Comparison of ENCODE assay signal across 9 cellular contexts in the genomic region with DNA sequence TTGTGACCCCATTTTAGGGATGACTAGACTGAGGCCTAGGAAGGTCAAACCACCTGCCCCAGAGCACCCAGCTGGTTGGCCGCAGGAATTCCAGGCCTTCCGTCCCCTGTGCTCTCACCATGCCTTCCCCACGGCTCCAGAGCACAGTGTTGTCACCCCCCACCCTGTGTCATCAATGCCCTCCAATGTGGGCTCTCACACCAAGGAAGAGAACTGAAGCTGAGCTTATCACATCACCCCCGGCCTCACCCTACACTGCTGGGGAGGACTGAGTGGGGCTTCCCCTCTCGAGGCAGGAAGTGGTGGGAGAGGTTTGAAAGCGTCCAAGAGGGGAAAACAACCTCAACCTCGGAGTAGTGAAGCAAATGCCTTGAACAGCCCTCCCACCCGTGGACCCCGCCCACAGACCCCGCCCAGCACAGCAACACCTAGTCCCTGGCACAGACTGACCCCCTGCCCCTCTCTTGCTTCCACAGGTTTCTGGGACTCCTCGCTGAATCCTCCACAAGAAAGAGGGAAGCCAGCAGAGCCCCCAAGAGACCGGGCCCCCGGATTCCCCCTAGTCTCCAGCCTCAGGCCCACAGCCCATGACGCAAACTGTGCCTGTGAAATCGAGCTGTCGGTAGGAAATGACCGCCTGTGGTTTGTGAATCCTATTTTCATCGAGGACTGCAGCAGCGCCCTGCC.
DNase-seq lines count a peak whose midpoint lies in the region; ATAC-seq and FAIRE-seq lines count a peak whose summit lies in the region.
"Had no signal": no experiment of that assay in that cellular context is flagged by ENCODE, and none has a peak within 500 bp of the region (broad histone marks: within the 10 kb centered on the region; RNA-seq: fewer than 3 reads in every experiment).

No MANE protein-coding gene starts in this region.

- H3K27me3 ChIP-seq in esophagus (ENCODE audit: control insufficient read depth in 1 of 2, insufficient read depth in 2 of 2, low read length in 2 of 2): no peaks in the 10 kb centered on the region
- H3K27me3 ChIP-seq: SJSA1 had no signal

- H3K36me3 ChIP-seq in esophagus (ENCODE audit: control insufficient read depth in 2 of 2, insufficient read depth in 2 of 2, low read length in 1 of 2): peaks cover 3 to 5% of the 10 kb centered on the region in 2 donors
- H3K36me3 ChIP-seq: SJSA1 had no signal

- 61 to 66% methylated on average over 19 of the region's 19 CpGs for WGBS in esophagus, 2 donors

- H3K27ac ChIP-seq in esophagus (ENCODE audit: low read depth in 2 of 2, low read length in 1 of 2): peak overlapping the region; percentile 65 to 77
- H3K27ac ChIP-seq: SJSA1 had no signal

- no peak overlapping the region for H3K4me3 ChIP-seq in esophagus (ENCODE audit: low read depth in 1 of 2, low read length in 2 of 2)
- H3K4me3 ChIP-seq: SJSA1 had no signal

- ATAC-seq in HG03196 (IDR thresholded peaks at IDR 0.05; ENCODE audit: unreplicated experiment): peak; percentile 65

- peaks cover 9 to 18% of the 10 kb centered on the region in 2 donors for H3K4me1 ChIP-seq in esophagus (ENCODE audit: control insufficient read depth in 2 of 2, insufficient read depth in 2 of 2, low read length in 1 of 2)

- DNase-seq in GM19239 (ENCODE audit: insufficient read length, low spot score) (peak; percentile 73), NCI-H146 treated with DMSO at 0.1 percent for 48 hours (lab: John Stamatoyannopoulos, UW; ENCODE audit: unreplicated experiment) (no peak), AG20443 (ENCODE audit: low spot score) (no peak), HPDE6-E6E7 (ENCODE audit: extremely low spot score) (no peak)
- peak; percentile 87 for DNase-seq in activated CD4-positive, alpha-beta T cell treated with anti-CD3 and anti-CD28 coated beads for 48 hours
- DNase-seq in stimulated activated CD4-positive, alpha-beta T cell treated with anti-CD3 and anti-CD28 coated beads, Interleukin-2, amount 100 ng/mL, for 4 hours (ENCODE audit: low read depth): peak; percentile 73

- no peaks in the 10 kb centered on the region for H3K9me3 ChIP-seq in esophagus (ENCODE audit: control insufficient read depth in 2 of 2, insufficient read depth in 1 of 2, low read depth in 1 of 2, low read length in 1 of 2)
- H3K9me3 ChIP-seq: SJSA1 had no signal

- FAIRE-seq in GM19239 (lab: Jason Lieb, UNC): peak; percentile 100

Comparison
In these comparisons a context has a peak if more than half of its experiments do, and no peak if none do; other contexts are left out.
1. DNase-seq: peak in GM19239 (single experiment), activated CD4-positive, alpha-beta T cell treated with anti-CD3 and anti-CD28 coated beads for 48 hours (single experiment) and stimulated activated CD4-positive, alpha-beta T cell treated with anti-CD3 and anti-CD28 coated beads, Interleukin-2, amount 100 ng/mL, for 4 hours (single experiment); none in NCI-H146 treated with DMSO at 0.1 percent for 48 hours (single experiment), AG20443 (single experiment) and HPDE6-E6E7 (single experiment).